ENCODE assay signal across 10 cellular contexts in the genomic region with DNA sequence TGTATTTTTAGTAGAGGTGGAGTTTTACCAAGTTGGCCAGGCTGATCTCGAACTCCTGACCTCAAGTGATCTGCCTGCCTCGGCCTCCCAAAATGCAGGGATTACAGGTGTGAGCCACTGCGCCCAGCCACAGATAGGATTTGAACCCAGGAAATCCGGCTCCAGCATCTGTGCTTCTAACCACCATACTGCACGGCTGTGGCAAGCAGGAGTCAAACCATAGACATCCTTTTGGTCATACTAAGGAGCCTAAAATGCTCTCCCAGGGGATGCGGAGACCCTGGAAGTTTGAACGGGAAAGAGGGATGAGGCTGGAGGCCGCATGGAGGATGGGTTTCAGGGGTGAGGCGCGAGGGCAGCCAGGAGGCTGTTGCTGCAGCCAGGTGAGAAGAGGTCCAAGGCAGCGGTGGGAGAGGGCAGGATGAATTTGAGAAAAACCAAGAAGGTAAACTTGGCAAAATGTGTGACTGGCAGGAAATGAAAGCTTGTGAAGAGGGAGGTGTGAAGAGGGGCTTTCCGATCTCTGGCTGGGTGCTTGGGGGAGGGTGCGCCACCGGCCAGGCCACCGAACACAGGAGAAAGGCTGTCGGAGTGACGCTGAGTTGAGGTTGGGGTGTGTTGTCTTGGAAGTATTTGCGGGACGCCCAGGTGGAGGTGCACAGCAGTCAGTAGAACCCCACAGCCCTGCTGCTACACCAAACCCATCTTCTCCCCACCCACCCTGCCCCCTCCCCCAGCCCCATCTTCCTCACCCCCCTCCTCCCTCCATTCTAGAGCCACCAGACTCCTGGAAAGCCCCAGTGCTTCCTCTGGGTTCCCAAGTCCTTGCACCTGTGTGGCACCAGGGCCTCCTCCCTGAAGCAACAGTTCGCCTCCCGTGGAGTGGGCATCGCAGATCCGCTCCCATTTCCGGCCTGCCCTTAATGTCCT.
A peak's percentile ranks its signal among the peaks of the same experiment; 100 is the strongest.
DNase-seq lines count a peak whose midpoint lies in the region; ATAC-seq lines count a peak whose summit lies in the region.
"Had no signal": no experiment of that assay in that cellular context is flagged by ENCODE, and none has a peak within 500 bp of the region (broad histone marks: within the 10 kb centered on the region; RNA-seq: fewer than 3 reads in every experiment).

No MANE protein-coding gene starts in this region.

- CTCF ChIA-PET in activated naive CD4-positive, alpha-beta T cell treated with anti-CD3 and anti-CD28 coated beads, Interleukin-2, amount 10 ng/mL, durations not matched to agents 7 days and 5 days (lab: Charles Lee), result interaction anchor here (1.0 kb wide), 1 partner anchor 8 kb away, joined by 4 read pairs; no protein-coding TSS in a partner anchor

- H3K4me3 Mint-ChIP-seq in activated naive CD4-positive, alpha-beta T cell treated with anti-CD3 and anti-CD28 coated beads, Interleukin-2, amount 10 ng/mL, durations not matched to agents 7 days and 5 days, result no peak overlapping the region

- H3K36me3 Mint-ChIP-seq in activated naive CD4-positive, alpha-beta T cell treated with anti-CD3 and anti-CD28 coated beads, Interleukin-2, amount 10 ng/mL, durations not matched to agents 7 days and 5 days, result no peaks in the 10 kb centered on the region

- peaks cover 3% of the 10 kb centered on the region for H3K9me3 Mint-ChIP-seq in activated naive CD4-positive, alpha-beta T cell treated with anti-CD3 and anti-CD28 coated beads, Interleukin-2, amount 10 ng/mL, durations not matched to agents 7 days and 5 days

- ATAC-seq in GM19025 (IDR thresholded peaks at IDR 0.05; ENCODE audit: low read depth, unreplicated experiment), result peak; percentile 53
- no peak for ATAC-seq in HG03139 (IDR thresholded peaks at IDR 0.05; ENCODE audit: unreplicated experiment)
- no peak for ATAC-seq in HG03565 (IDR thresholded peaks at IDR 0.05; ENCODE audit: unreplicated experiment)

- peaks cover 19% of the 10 kb centered on the region for H3K4me1 Mint-ChIP-seq in activated naive CD4-positive, alpha-beta T cell treated with anti-CD3 and anti-CD28 coated beads, Interleukin-2, amount 10 ng/mL, durations not matched to agents 7 days and 5 days

- peaks cover 62% of the 10 kb centered on the region for H3K27me3 Mint-ChIP-seq in activated naive CD4-positive, alpha-beta T cell treated with anti-CD3 and anti-CD28 coated beads, Interleukin-2, amount 10 ng/mL, durations not matched to agents 7 days and 5 days

- DNase-seq in T follicular helper cell (ENCODE audit: low read depth), result peak; percentile 38
- peak; percentile 52 for DNase-seq in activated naive CD4-positive, alpha-beta T cell treated with anti-CD3 and anti-CD28 coated beads, Interleukin-2, amount 10 ng/mL, durations not matched to agents 7 days and 5 days
- peak; percentile 57 for DNase-seq in stimulated activated CD8-positive, alpha-beta memory T cell treated with anti-CD3 and anti-CD28 coated beads, Interleukin-12 subunit alpha, Interleukin-12 subunit beta, amount 100 ng/mL, for 4 hours (ENCODE audit: low read depth)
- no peak for DNase-seq in amniotic stem cell (lab: John Stamatoyannopoulos, UW)
- no peak for DNase-seq in HK-2 (ENCODE audit: unreplicated experiment)
- DNase-seq: GDM1, mesenchymal stem cell had no signal

- H3K27ac Mint-ChIP-seq in activated naive CD4-positive, alpha-beta T cell treated with anti-CD3 and anti-CD28 coated beads, Interleukin-2, amount 10 ng/mL, durations not matched to agents 7 days and 5 days, result no peak overlapping the region

Comparison
In these comparisons a context has a peak if more than half of its experiments do, and no peak if none do; other contexts are left out.
1. DNase-seq: peak in T follicular helper cell (single experiment), activated naive CD4-positive, alpha-beta T cell treated with anti-CD3 and anti-CD28 coated beads, Interleukin-2, amount 10 ng/mL, durations not matched to agents 7 days and 5 days (single experiment) and stimulated activated CD8-positive, alpha-beta memory T cell treated with anti-CD3 and anti-CD28 coated beads, Interleukin-12 subunit alpha, Interleukin-12 subunit beta, amount 100 ng/mL, for 4 hours (single experiment); none in amniotic stem cell (single experiment) and HK-2 (single experiment).